8 cellular contexts compared by ENCODE assay signal in genomic region chr1:17011439-17012307, GRCh38. TPM values are rescaled to one million over a fixed set of nuclear protein-coding genes. Genes with fewer than 3 reads are reported as not detected.
A peak's percentile ranks its signal among the peaks of the same experiment; 100 is the strongest.
DNase-seq lines count a peak whose midpoint lies in the region; ATAC-seq and TF ChIP-seq lines count a peak whose summit lies in the region.

Gene ATP13A2 (minus strand): TSS chr1:17011928. CDS start chr1:17011738, 190 bp downstream.

- H3K4me2 ChIP-seq in PC-9, result peak within 1 kb of the TSS; percentile 92

- H3K9me3 ChIP-seq in Caco-2, result no peaks in the 10 kb centered on the region
- H3K9me3 ChIP-seq in PC-9 (ENCODE audit: insufficient read depth, low read depth), result no peaks in the 10 kb centered on the region
- no peaks in the 10 kb centered on the region for H3K9me3 ChIP-seq in esophagus squamous epithelium

- no peaks in the 10 kb centered on the region for H3K9me2 ChIP-seq in PC-9 (ENCODE audit: insufficient read depth)

- H3K4me1 Mint-ChIP-seq in Caco-2 (ENCODE audit: low read depth, unreplicated experiment), result peaks cover 10% of the 10 kb centered on the region
- peaks cover 20% of the 10 kb centered on the region for H3K4me1 Mint-ChIP-seq in activated T-cell treated with anti-CD3 and anti-CD28 coated beads, Interleukin-2, amount 50 U/mL, for 72 hours (ENCODE audit: low read depth)

- WGBS in esophagus squamous epithelium, 2 donors, result 10% methylated on average over 6 of the region's 94 CpGs; no CpG with 5 or more reads in 1 of the 2 donors

- peak within 1 kb of the TSS; percentile 76 for H3K4me3 ChIP-seq in Caco-2 (ENCODE audit: low read depth, low read length)
- H3K4me3 ChIP-seq in PC-9, result peak within 1 kb of the TSS; percentile 69
- peak within 1 kb of the TSS; percentile 59 to 98 (median 80) for H3K4me3 ChIP-seq in esophagus squamous epithelium

- H3K36me3 ChIP-seq in Caco-2 (ENCODE audit: control insufficient read depth, insufficient read depth, low read length) (no peaks in the 10 kb centered on the region), PC-9 (ENCODE audit: low read depth) (no peaks in the 10 kb centered on the region), esophagus squamous epithelium (no peaks in the 10 kb centered on the region)

- BruUV-seq in Caco-2 (replicated peaks; lab: Mats Ljungman, UMichigan), result no TSS peak
- no TSS peak for BruUV-seq in PC-9 (replicated peaks; lab: Mats Ljungman, UMichigan)

- H3K79me2 ChIP-seq in PC-9 (ENCODE audit: low read depth), result no peaks in the 10 kb centered on the region; the same call in 1 of the 2 replicates

- H3K4me1 ChIP-seq in Caco-2, result peaks cover 22% of the 10 kb centered on the region
- H3K4me1 ChIP-seq in PC-9 (replicated peaks; ENCODE audit: insufficient read depth), result no peaks in the 10 kb centered on the region
- H3K4me1 ChIP-seq in esophagus squamous epithelium, result peaks cover 26 to 47% (median 31%) of the 10 kb centered on the region in 3 donors

- no peaks in the 10 kb centered on the region for H3K9me3 Mint-ChIP-seq in Caco-2 (ENCODE audit: unreplicated experiment)
- no peaks in the 10 kb centered on the region for H3K9me3 Mint-ChIP-seq in activated T-cell treated with anti-CD3 and anti-CD28 coated beads, Interleukin-2, amount 50 U/mL, for 72 hours

- H2AFZ ChIP-seq in PC-9, result peak within 1 kb of the TSS; percentile 77

- peak; percentile 87 to 91 for DNase-seq in Caco-2
- peak; percentile 91 for DNase-seq in HuH-7 (ENCODE audit: low spot score)
- peak; percentile 65 to 88 for DNase-seq in PC-9
- DNase-seq in activated T-cell treated with anti-CD3 and anti-CD28 coated beads, Interleukin-2, amount 50 U/mL, for 72 hours, result peak; percentile 87 to 92
- DNase-seq in esophagus squamous epithelium (lab: John Stamatoyannopoulos, UW), result no peak
- DNase-seq in myocyte (ENCODE audit: low read depth), result peak; percentile 67
- DNase-seq in stimulated activated CD8-positive, alpha-beta memory T cell treated with anti-CD3 and anti-CD28 coated beads, Interleukin-7, amount 100 ng/mL, for 48 hours (ENCODE audit: extremely low read depth in 1 of 2, low read depth in 1 of 2), result peak; percentile 63 to 77

- intact Hi-C loops in Caco-2 (cut with micrococcal nuclease; ENCODE audit: unreplicated experiment), result no loop called here
- intact Hi-C loops in PC-9 (cut with micrococcal nuclease; ENCODE audit: unreplicated experiment), result loop anchor here (2.0 kb wide), 1 partner anchor 51 kb away; no protein-coding TSS in a partner anchor
- intact Hi-C loops in esophagus squamous epithelium (cut with DNase I), result no loop called here

- H3K36me3 Mint-ChIP-seq in Caco-2 (ENCODE audit: insufficient read depth, unreplicated experiment), result peaks cover 9% of the 10 kb centered on the region
- no peaks in the 10 kb centered on the region for H3K36me3 Mint-ChIP-seq in activated T-cell treated with anti-CD3 and anti-CD28 coated beads, Interleukin-2, amount 50 U/mL, for 72 hours (ENCODE audit: insufficient read depth in 2 of 2)

- no peak for TF ChIP-seq CTCF in Caco-2 (IDR thresholded peaks at IDR 0.05; ENCODE audit: insufficient read depth in 1 of 2, low read depth in 1 of 2, low read length in 1 of 2, severe bottlenecking in 1 of 2, unreplicated experiment in 1 of 2)
- no peak for TF ChIP-seq CTCF in PC-9 (conservative IDR thresholded peaks at IDR 0.05)
- TF ChIP-seq CTCF in esophagus squamous epithelium (IDR thresholded peaks at IDR 0.05), result no peak

- peak within 1 kb of the TSS; percentile 77 for H3K4me3 Mint-ChIP-seq in Caco-2 (ENCODE audit: unreplicated experiment)
- H3K4me3 Mint-ChIP-seq in activated T-cell treated with anti-CD3 and anti-CD28 coated beads, Interleukin-2, amount 50 U/mL, for 72 hours, result peak within 1 kb of the TSS; percentile 85 to 86

- H3K27me3 Mint-ChIP-seq in Caco-2 (ENCODE audit: insufficient read depth, unreplicated experiment), result no peaks in the 10 kb centered on the region
- H3K27me3 Mint-ChIP-seq in activated T-cell treated with anti-CD3 and anti-CD28 coated beads, Interleukin-2, amount 50 U/mL, for 72 hours (ENCODE audit: low read depth), result no peaks in the 10 kb centered on the region

- no peak within 1 kb of the TSS for H3K27ac Mint-ChIP-seq in Caco-2 (ENCODE audit: unreplicated experiment)
- no peak within 1 kb of the TSS for H3K27ac Mint-ChIP-seq in activated T-cell treated with anti-CD3 and anti-CD28 coated beads, Interleukin-2, amount 50 U/mL, for 72 hours

- H3K27me3 ChIP-seq in Caco-2 (replicated peaks; ENCODE audit: control insufficient read depth, insufficient read depth, low read length), result no peaks in the 10 kb centered on the region
- H3K27me3 ChIP-seq in PC-9 (ENCODE audit: insufficient read depth, low read depth), result no peaks in the 10 kb centered on the region
- peaks cover 0 to 10% (median 0%) of the 10 kb centered on the region in 4 donors for H3K27me3 ChIP-seq in esophagus squamous epithelium

- TF ChIP-seq POLR2A in esophagus squamous epithelium (IDR thresholded peaks at IDR 0.05), result peak in 3 of 4 donors; percentile 6 to 45 (median 27)

- H3K27ac ChIP-seq in PC-9 (no peak within 1 kb of the TSS), esophagus squamous epithelium (peak within 1 kb of the TSS; percentile 77 to 88 (median 82))

- H4K20me1 ChIP-seq in PC-9 (ENCODE audit: insufficient read depth), result no peaks in the 10 kb centered on the region

- peak; percentile 91 for ATAC-seq in GM21381 (IDR thresholded peaks at IDR 0.05; ENCODE audit: unreplicated experiment)
- peak; percentile 99 for ATAC-seq in activated T-cell treated with anti-CD3 and anti-CD28 coated beads, Interleukin-2, amount 50 U/mL, for 72 hours (replicated peaks in 1 of 2)

- H3F3A ChIP-seq in PC-9 (ENCODE audit: insufficient read depth, low read depth), result no peaks in the 10 kb centered on the region; the same call in 1 of the 2 replicates

- CTCF ChIA-PET in Caco-2 (lab: Charles Lee) (interaction anchor here (1.2 kb wide), 1 partner anchor 51 kb away, joined by 4 read pairs; no protein-coding TSS in a partner anchor), PC-9 (lab: Charles Lee) (no interaction called here)

- POLR2A ChIA-PET in Caco-2 (lab: Charles Lee) (no interaction called here), PC-9 (lab: Charles Lee; ENCODE audit: unreplicated experiment) (no interaction called here)

RNA-seq across cellular contexts. Expression of gene ATP13A2, which starts in this region (rescaled TPM):
- total RNA-seq in Caco-2 (2022), result 58.4 and 61.6 TPM in 2 replicates
- total RNA-seq in PC-9 (2021), result 39.9 and 43.6 TPM in 2 replicates
- 10 to 100 TPM; 22.2 to 23.8 TPM for total RNA-seq in activated T-cell treated with anti-CD3 and anti-CD28 coated beads, Interleukin-2, amount 50 U/mL, for 72 hours
- total RNA-seq in esophagus squamous epithelium, result 10 to 100 TPM; 23.8 to 66.5 (median 41.8) TPM
- 25.7 and 28.6 TPM in 2 replicates for total RNA-seq in myocyte
- 109 TPM for polyA plus RNA-seq in myocyte (2012)
